Comparison of ENCODE assay signal across 11 cellular contexts in genomic region chr3:149489060-149489690, GRCh38. TPM values are rescaled to one million over a fixed set of nuclear protein-coding genes. Genes with fewer than 3 reads are reported as not detected.
DNase-seq lines count a peak whose midpoint lies in the region; ATAC-seq, FAIRE-seq and TF ChIP-seq lines count a peak whose summit lies in the region.
"Had no signal": no experiment of that assay in that cellular context is flagged by ENCODE, and none has a peak within 500 bp of the region (broad histone marks: within the 10 kb centered on the region; RNA-seq: fewer than 3 reads in every experiment).

No MANE protein-coding gene starts in this region.

- H3K36me3 ChIP-seq in H7 (replicated peaks; ENCODE audit: control insufficient read depth, insufficient read depth, low read length) = no peaks in the 10 kb centered on the region
- no peaks in the 10 kb centered on the region for H3K36me3 ChIP-seq in left lung

- no peak overlapping the region for H3K27ac ChIP-seq in left lung

- no peaks in the 10 kb centered on the region for H3K9me3 ChIP-seq in left lung

- intact Hi-C loops in left lung (cut with DNase I) = loop anchor here in 1 of 2 donors (10.0 kb wide), 1 partner anchor 134 kb away; no protein-coding TSS in a partner anchor

- ATAC-seq in left lung (peak; percentile 56), HG03159 (IDR thresholded peaks at IDR 0.05; ENCODE audit: unreplicated experiment) (no peak), HG03521 (IDR thresholded peaks at IDR 0.05; ENCODE audit: unreplicated experiment) (no peak), HG03342 (IDR thresholded peaks at IDR 0.05; ENCODE audit: unreplicated experiment) (no peak)
- ATAC-seq: stimulated activated memory B cell treated with anti-CD40 and anti-IgM and Interleukin-4, amounts not matched to agents 10 μg/mL and 1 μg/mL and 100 μg/mL, for 72 hours had no signal

- no peak for FAIRE-seq in D721Med (lab: Jason Lieb, UNC)

- TF ChIP-seq CTCF in D721Med (IDR thresholded peaks at IDR 0.05; ENCODE audit: insufficient read depth, missing control alignments) = peak; percentile 36
- TF ChIP-seq CTCF in left lung (IDR thresholded peaks at IDR 0.05) = peak in 1 of 2 donors; percentile 34

- no peak overlapping the region for H3K4me3 ChIP-seq in H7 (ENCODE audit: insufficient read depth, low read depth, low read length)
- no peak overlapping the region for H3K4me3 ChIP-seq in left lung

- no peak for DNase-seq in D721Med (ENCODE audit: insufficient read length, low spot score)
- DNase-seq in H7 = peak; percentile 62
- DNase-seq in UCSD-AML1 (lab: John Stamatoyannopoulos, UW; ENCODE audit: unreplicated experiment) = peak; percentile 24
- no peak for DNase-seq in left lung
- no peak for DNase-seq in MV-4-11 (lab: John Stamatoyannopoulos, UW)
- DNase-seq: NCI-H524 treated with DMSO at 0.1 percent for 48 hours had no signal

- H3K27me3 ChIP-seq in H7 (ENCODE audit: control insufficient read depth, insufficient read depth, low read length) = no peaks in the 10 kb centered on the region
- no peaks in the 10 kb centered on the region for H3K27me3 ChIP-seq in left lung

- H3K4me1 ChIP-seq in left lung = no peaks in the 10 kb centered on the region

RNA-seq across cellular contexts. Expression of gene TM4SF4, which starts 14.7 kb away (rescaled TPM):
- not detected in 2 replicates for total RNA-seq in H7 (2014; rRNA removed; shearing (Covaris generic))
- total RNA-seq in left lung = 1 to 10 TPM; 1.3 to 2.0 TPM
- total RNA-seq: mononuclear cell had no signal

Comparison
In these comparisons a context has a peak if more than half of its experiments do, and no peak if none do; other contexts are left out.
1. DNase-seq: peak in H7 (single experiment) and UCSD-AML1 (single experiment); none in D721Med (single experiment), left lung (0 of 2) and MV-4-11 (single experiment).